Comparison of ENCODE assay signal across 15 cellular contexts in genomic region chr19:50051964-50052363, GRCh38.
"Had no signal": no experiment of that assay in that cellular context is flagged by ENCODE, and none has a peak within 500 bp of the region (broad histone marks: within the 10 kb centered on the region; RNA-seq: fewer than 3 reads in every experiment).

No MANE protein-coding gene starts in this region.

- DNase-seq: activated CD4-positive, alpha-beta T cell treated with anti-CD3 and anti-CD28 coated beads, Interleukin-2, amount 10 ng/mL, durations not matched to agents 7 days and 5 days; activated CD4-positive, CD25-positive, alpha-beta regulatory T cell; esophagus squamous epithelium; foreskin fibroblast; mucosa of descending colon; nephron progenitor cell; ovary; sigmoid colon; stimulated activated CD4-positive, alpha-beta T cell treated with anti-CD3 and anti-CD28 coated beads, Interleukin-2, amount 100 ng/mL, for 24 hours; stimulated activated naive CD4-positive, alpha-beta T cell; substantia nigra had no signal

- H3K27ac Mint-ChIP-seq: activated CD4-positive, alpha-beta T cell treated with anti-CD3 and anti-CD28 coated beads, Interleukin-2, amount 10 ng/mL, durations not matched to agents 7 days and 5 days; nephron progenitor cell; T-helper 1 cell treated with Interleukin-12 subunit alpha and Interleukin-12 subunit beta and Interleukin-4 antibody, amounts not matched to agents 30 μg/mL and 1 μg/mL, for 36 hours; type B pancreatic cell had no signal

- H3K36me3 ChIP-seq: breast epithelium, ovary had no signal

- H3K27me3 ChIP-seq: breast epithelium, esophagus squamous epithelium, ovary, sigmoid colon had no signal

- ATAC-seq: activated naive CD4-positive, alpha-beta T cell treated with anti-CD3 and anti-CD28 coated beads, Interleukin-2, amount 50 U/mL, for 72 hours; mucosa of descending colon had no signal

- H3K4me3 Mint-ChIP-seq: T-helper 1 cell treated with Interleukin-12 subunit alpha and Interleukin-12 subunit beta and Interleukin-4 antibody, amounts not matched to agents 30 μg/mL and 1 μg/mL, for 36 hours; type B pancreatic cell had no signal

- H3K4me3 ChIP-seq: mucosa of descending colon, ovary had no signal

- H3K9me3 ChIP-seq: mucosa of descending colon, ovary had no signal

- H3K4me1 ChIP-seq: breast epithelium had no signal

- H3K27ac ChIP-seq: ovary had no signal

- H3K27me3 Mint-ChIP-seq: activated CD4-positive, alpha-beta T cell treated with anti-CD3 and anti-CD28 coated beads, Interleukin-2, amount 10 ng/mL, durations not matched to agents 7 days and 5 days; type B pancreatic cell had no signal
